15 cellular contexts compared by ENCODE assay signal in genomic region chr1:183876284-183876683, GRCh38.
DNase-seq lines count a peak whose midpoint lies in the region; ATAC-seq and TF ChIP-seq lines count a peak whose summit lies in the region.
"Had no signal": no experiment of that assay in that cellular context is flagged by ENCODE, and none has a peak within 500 bp of the region (broad histone marks: within the 10 kb centered on the region; RNA-seq: fewer than 3 reads in every experiment).

No MANE protein-coding gene starts in this region.

- H3K36me3 ChIP-seq in mesenchymal stem cell (ENCODE audit: control insufficient read depth in 1 of 2, insufficient read depth in 2 of 2, low read depth in 1 of 2, low read length in 2 of 2) (peaks cover 0 to 14% of the 10 kb centered on the region in 2 experiments), subcutaneous abdominal adipose tissue (ENCODE audit: control insufficient read depth in 5 of 5, insufficient read depth in 5 of 5, low read length in 5 of 5) (peaks cover 0 to 7% (median 3%) of the 10 kb centered on the region in 5 donors)
- H3K36me3 ChIP-seq: Peyer's patch had no signal

- peak overlapping the region in 1 of 2 donors; percentile 70 for H3K27ac ChIP-seq in coronary artery
- H3K27ac ChIP-seq in mesenchymal stem cell (ENCODE audit: low read length, poor library complexity, severe bottlenecking) = no peak overlapping the region
- H3K27ac ChIP-seq in subcutaneous abdominal adipose tissue (ENCODE audit: low read depth, low read length) = peak overlapping the region; percentile 75
- H3K27ac ChIP-seq in CD4-positive, alpha-beta T cell (ENCODE audit: low read depth, low read length) = no peak overlapping the region

- no peak overlapping the region for H2AFZ ChIP-seq in mesenchymal stem cell (ENCODE audit: low read depth, low read length)

- peaks cover 5% of the 10 kb centered on the region for H3K79me1 ChIP-seq in mesenchymal stem cell (replicated peaks; ENCODE audit: low read length, poor library complexity, severe bottlenecking)

- no peaks in the 10 kb centered on the region for H3K9me3 ChIP-seq in mesenchymal stem cell (ENCODE audit: control insufficient read depth, low read length)
- no peaks in the 10 kb centered on the region for H3K9me3 ChIP-seq in subcutaneous abdominal adipose tissue (ENCODE audit: control insufficient read depth in 5 of 5, low read length in 5 of 5)
- H3K9me3 ChIP-seq in CD4-positive, alpha-beta T cell (ENCODE audit: control insufficient read depth, low read length) = no peaks in the 10 kb centered on the region
- H3K9me3 ChIP-seq: Peyer's patch had no signal

- CTCF ChIA-PET in CD4-positive, alpha-beta T cell (lab: Charles Lee) = no interaction called here

- H4K8ac ChIP-seq in mesenchymal stem cell (ENCODE audit: low read length) = no peak overlapping the region

- no peak overlapping the region for H3K4me2 ChIP-seq in mesenchymal stem cell (ENCODE audit: low read length, poor library complexity, severe bottlenecking)

- H3K4ac ChIP-seq in mesenchymal stem cell (ENCODE audit: low read depth in 1 of 2, low read length in 2 of 2) = no peak overlapping the region

- H3K27me3 Mint-ChIP-seq in CD4-positive, alpha-beta T cell = no peaks in the 10 kb centered on the region

- DNase-seq in EH (ENCODE audit: low read depth) = peak; percentile 14
- DNase-seq in coronary artery (ENCODE audit: low spot score) = no peak
- DNase-seq in mesenchymal stem cell = no peak
- no peak for DNase-seq in activated naive CD4-positive, alpha-beta T cell treated with anti-CD3 and anti-CD28 coated beads, Interleukin-2, amount 50 U/mL, for 72 hours (ENCODE audit: low spot score in 2 of 2)
- no peak for DNase-seq in germinal center (ENCODE audit: low spot score)
- no peak for DNase-seq in NCI-H2029 treated with DMSO at 0.1 percent for 48 hours (lab: John Stamatoyannopoulos, UW)
- DNase-seq in CD4-positive, alpha-beta T cell = no peak
- DNase-seq: activated CD8-positive, alpha-beta T cell treated with anti-CD3 and anti-CD28 coated beads, Interleukin-2, amount 10 ng/mL, durations not matched to agents 7 days and 5 days; DMS153; NCI-H1417 treated with DMSO at 0.1 percent for 48 hours; Peyer's patch; posterior cingulate gyrus; stimulated activated CD4-positive, alpha-beta T cell treated with anti-CD3 and anti-CD28 coated beads, Interleukin-15, amount 100 ng/mL, for 24 hours had no signal

- H3K27ac Mint-ChIP-seq in activated naive CD4-positive, alpha-beta T cell treated with anti-CD3 and anti-CD28 coated beads, Interleukin-2, amount 50 U/mL, for 72 hours = peak overlapping the region in 1 of 2 donors; percentile 69
- H3K27ac Mint-ChIP-seq in CD4-positive, alpha-beta T cell = no peak overlapping the region
- H3K27ac Mint-ChIP-seq: activated CD8-positive, alpha-beta T cell treated with anti-CD3 and anti-CD28 coated beads, Interleukin-2, amount 10 ng/mL, durations not matched to agents 7 days and 5 days; B cell had no signal

- no peak overlapping the region for H4K91ac ChIP-seq in mesenchymal stem cell (ENCODE audit: low read length)

- H3K14ac ChIP-seq in mesenchymal stem cell (ENCODE audit: low read length in 2 of 2) = no peak overlapping the region

- H2AK5ac ChIP-seq in mesenchymal stem cell (ENCODE audit: low read length, severe bottlenecking) = peak overlapping the region; percentile 58

- H3K18ac ChIP-seq in mesenchymal stem cell (ENCODE audit: low read depth in 1 of 2, low read length in 2 of 2) = no peak overlapping the region

- no peak overlapping the region for H3K23ac ChIP-seq in mesenchymal stem cell (ENCODE audit: low read length in 2 of 2)

- WGBS in mesenchymal stem cell = 87% methylated on average over 4 of the region's 4 CpGs

- POLR2A ChIA-PET in CD4-positive, alpha-beta T cell (lab: Charles Lee) = no interaction called here

- peaks cover 0 to 5% of the 10 kb centered on the region in 2 donors for H3K9me3 Mint-ChIP-seq in activated naive CD4-positive, alpha-beta T cell treated with anti-CD3 and anti-CD28 coated beads, Interleukin-2, amount 50 U/mL, for 72 hours
- H3K9me3 Mint-ChIP-seq in CD4-positive, alpha-beta T cell = no peaks in the 10 kb centered on the region

- no peak for TF ChIP-seq CTCF in coronary artery (IDR thresholded peaks at IDR 0.05)
- TF ChIP-seq CTCF in CD4-positive, alpha-beta T cell (IDR thresholded peaks at IDR 0.05) = no peak

- no peak overlapping the region for H2BK15ac ChIP-seq in mesenchymal stem cell (ENCODE audit: low read depth, poor library complexity, severe bottlenecking)

- peaks cover 11% of the 10 kb centered on the region for H3K4me1 ChIP-seq in mesenchymal stem cell (ENCODE audit: control insufficient read depth, insufficient read depth, low read depth, low read length)
- peaks cover 14 to 65% (median 56%) of the 10 kb centered on the region in 5 donors for H3K4me1 ChIP-seq in subcutaneous abdominal adipose tissue (ENCODE audit: control insufficient read depth in 5 of 5, insufficient read depth in 5 of 5, low read length in 5 of 5)

- H3K36me3 Mint-ChIP-seq in activated naive CD4-positive, alpha-beta T cell treated with anti-CD3 and anti-CD28 coated beads, Interleukin-2, amount 50 U/mL, for 72 hours = peaks cover 4 to 7% of the 10 kb centered on the region in 2 donors
- no peaks in the 10 kb centered on the region for H3K36me3 Mint-ChIP-seq in CD4-positive, alpha-beta T cell (ENCODE audit: low read depth)

- H2BK5ac ChIP-seq in mesenchymal stem cell (ENCODE audit: low read depth, low read length, poor library complexity, severe bottlenecking) = no peak overlapping the region

- no peak overlapping the region for H2BK120ac ChIP-seq in mesenchymal stem cell (ENCODE audit: low read depth, low read length)

- H3K4me3 ChIP-seq in coronary artery (peak overlapping the region; percentile 55), mesenchymal stem cell (ENCODE audit: insufficient read depth in 1 of 2, low read depth in 1 of 2, low read length in 2 of 2) (no peak overlapping the region), subcutaneous abdominal adipose tissue (ENCODE audit: low read depth in 1 of 5, low read length in 5 of 5) (no peak overlapping the region)
- H3K4me3 ChIP-seq: Peyer's patch had no signal

- H2BK12ac ChIP-seq in mesenchymal stem cell (ENCODE audit: low read length in 2 of 2) = no peak overlapping the region

- H3K27me3 ChIP-seq in mesenchymal stem cell (ENCODE audit: control insufficient read depth in 1 of 2, insufficient read depth in 1 of 2, low read length in 2 of 2) (no peaks in the 10 kb centered on the region), subcutaneous abdominal adipose tissue (ENCODE audit: control insufficient read depth in 5 of 5, insufficient read depth in 4 of 5, low read length in 5 of 5) (no peaks in the 10 kb centered on the region)
- H3K27me3 ChIP-seq in CD4-positive, alpha-beta T cell (ENCODE audit: control insufficient read depth, insufficient read depth, low read length) = no peaks in the 10 kb centered on the region
- H3K27me3 ChIP-seq: Peyer's patch had no signal

- H3K4me1 Mint-ChIP-seq in CD4-positive, alpha-beta T cell (ENCODE audit: low read depth) = peaks cover 22% of the 10 kb centered on the region
- H3K4me1 Mint-ChIP-seq: B cell had no signal

- H3K9ac ChIP-seq in mesenchymal stem cell (ENCODE audit: low read length) (no peak overlapping the region), subcutaneous abdominal adipose tissue (ENCODE audit: low read length in 5 of 5) (no peak overlapping the region)

- ATAC-seq in activated naive CD4-positive, alpha-beta T cell treated with anti-CD3 and anti-CD28 coated beads, Interleukin-2, amount 50 U/mL, for 72 hours = no peak
- no peak for ATAC-seq in CD4-positive, alpha-beta T cell (ENCODE audit: poor library complexity)
- ATAC-seq: activated CD8-positive, alpha-beta T cell treated with anti-CD3 and anti-CD28 coated beads, Interleukin-2, amount 10 ng/mL, durations not matched to agents 7 days and 5 days had no signal

- H3K4me3 Mint-ChIP-seq in CD4-positive, alpha-beta T cell = no peak overlapping the region
- H3K4me3 Mint-ChIP-seq: activated CD8-positive, alpha-beta T cell treated with anti-CD3 and anti-CD28 coated beads, Interleukin-2, amount 10 ng/mL, durations not matched to agents 7 days and 5 days; B cell had no signal

- intact Hi-C loops in CD4-positive, alpha-beta T cell (cut with DNase I, micrococcal nuclease) = no loop called here
